In genomic region chr1:157562515-157562914, GRCh38 we compare ENCODE assay signal across 13 cellular contexts. TPM values are rescaled to one million over a fixed set of nuclear protein-coding genes. Genes with fewer than 3 reads are reported as not detected.
DNase-seq lines count a peak whose midpoint lies in the region; ATAC-seq and TF ChIP-seq lines count a peak whose summit lies in the region.
"Had no signal": no experiment of that assay in that cellular context is flagged by ENCODE, and none has a peak within 500 bp of the region (broad histone marks: within the 10 kb centered on the region; RNA-seq: fewer than 3 reads in every experiment).

No MANE protein-coding gene starts in this region.

- TF ChIP-seq CTCF in H9 (conservative IDR thresholded peaks at IDR 0.05): no peak

- no peak overlapping the region for H2AK5ac ChIP-seq in H9 (ENCODE audit: insufficient read length, low read length)

- H4K91ac ChIP-seq in H9 (ENCODE audit: insufficient read length, low read depth, low read length): no peak overlapping the region

- H3K9me3 ChIP-seq in BLaER1: no peaks in the 10 kb centered on the region
- no peaks in the 10 kb centered on the region for H3K9me3 ChIP-seq in H9 (ENCODE audit: control insufficient read depth, low read depth, low read length)

- H3K23ac ChIP-seq in H9 (ENCODE audit: insufficient read length, low read depth, low read length): no peak overlapping the region

- H4K5ac ChIP-seq in H9 (ENCODE audit: insufficient read length, low read depth, low read length): no peak overlapping the region

- H3K27ac ChIP-seq in BLaER1: no peak overlapping the region
- no peak overlapping the region for H3K27ac ChIP-seq in H9 (ENCODE audit: insufficient read length, low read depth, low read length)
- H3K27ac ChIP-seq: SK-N-MC, skin epidermis had no signal

- no peaks in the 10 kb centered on the region for H3K23me2 ChIP-seq in H9 (ENCODE audit: insufficient read length, low read depth, low read length, poor library complexity, severe bottlenecking)

- H3K9me3 Mint-ChIP-seq in H9: no peaks in the 10 kb centered on the region
- H3K9me3 Mint-ChIP-seq in T-cell: no peaks in the 10 kb centered on the region
- no peaks in the 10 kb centered on the region for H3K9me3 Mint-ChIP-seq in activated T-cell treated with anti-CD3 and anti-CD28 coated beads, Interleukin-2, amount 50 U/mL, for 72 hours

- H3K9ac ChIP-seq in BLaER1 (no peak overlapping the region; the same call in 1 of the 2 replicates), H9 (ENCODE audit: extremely low read depth, insufficient read length, low read length) (no peak overlapping the region)

- H2BK20ac ChIP-seq in H9 (ENCODE audit: low read depth, low read length, poor library complexity, severe bottlenecking): no peak overlapping the region

- H2BK12ac ChIP-seq in H9 (ENCODE audit: insufficient read length, low read depth, low read length): no peak overlapping the region

- no peak overlapping the region for H2BK5ac ChIP-seq in H9 (ENCODE audit: insufficient read length, low read length)

- H3K14ac ChIP-seq in H9 (ENCODE audit: insufficient read depth, low read length): no peak overlapping the region

- DNase-seq in H9 (no peak), NOMO-1 treated with dmso at 0.1 percent for 144 hours (lab: John Stamatoyannopoulos, UW; ENCODE audit: unreplicated experiment) (no peak), T-cell (no peak), NCI-H446 (lab: John Stamatoyannopoulos, UW) (no peak)
- DNase-seq in activated T-cell treated with anti-CD3 and anti-CD28 coated beads, Interleukin-2, amount 50 U/mL, for 72 hours: no peak
- DNase-seq: activated CD8-positive, alpha-beta memory T cell treated with anti-CD3 and anti-CD28 coated beads for 24 hours; NCI-H2081 treated with DMSO at 0.1 percent for 48 hours had no signal

- H2BK15ac ChIP-seq in H9 (ENCODE audit: low read depth, low read length): no peak overlapping the region

- H2AFZ ChIP-seq in H9 (ENCODE audit: low read length): no peak overlapping the region

- no peak overlapping the region for H3K18ac ChIP-seq in H9 (ENCODE audit: insufficient read length, low read depth, low read length)

- peak overlapping the region; percentile 68 for H3K4me2 ChIP-seq in BLaER1
- H3K4me2 ChIP-seq in H9 (ENCODE audit: insufficient read depth, insufficient read length, low read length): no peak overlapping the region

- no peak overlapping the region for H3T11ph ChIP-seq in H9 (ENCODE audit: low read length)

- peak overlapping the region in 2 of 3 experiments; percentile 27 to 58; a peak in 2 of 7 replicates for H3K27ac Mint-ChIP-seq in H9
- H3K27ac Mint-ChIP-seq in T-cell: no peak overlapping the region
- no peak overlapping the region for H3K27ac Mint-ChIP-seq in activated T-cell treated with anti-CD3 and anti-CD28 coated beads, Interleukin-2, amount 50 U/mL, for 72 hours

- H3K36me3 Mint-ChIP-seq in H9 (ENCODE audit: insufficient read depth in 1 of 3, low read depth in 3 of 3) (no peaks in the 10 kb centered on the region), T-cell (no peaks in the 10 kb centered on the region)
- no peaks in the 10 kb centered on the region for H3K36me3 Mint-ChIP-seq in activated T-cell treated with anti-CD3 and anti-CD28 coated beads, Interleukin-2, amount 50 U/mL, for 72 hours (ENCODE audit: insufficient read depth in 2 of 2)

- no peak overlapping the region for H3K4ac ChIP-seq in H9 (ENCODE audit: low read depth, low read length)

- H3K4me3 ChIP-seq in BLaER1: no peak overlapping the region
- H3K4me3 ChIP-seq: SK-N-MC, skin epidermis had no signal

- H3K4me1 ChIP-seq in BLaER1 (peaks cover 63% of the 10 kb centered on the region), H9 (ENCODE audit: insufficient read depth, low read length) (peaks cover 10% of the 10 kb centered on the region; the same call in 1 of the 2 replicates)

- POLR2A ChIA-PET in T-cell (lab: Charles Lee): no interaction called here

- no CpG with 5 or more reads among the region's 2 CpGs for WGBS in H9 (ENCODE audit: extremely low coverage, insufficient read length, low lambda C conversion rate)

- H3K27me3 ChIP-seq in BLaER1 (no peaks in the 10 kb centered on the region), H9 (ENCODE audit: insufficient read depth, low read length) (no peaks in the 10 kb centered on the region)

- no peak overlapping the region for H2BK120ac ChIP-seq in H9 (ENCODE audit: low read depth, low read length, poor library complexity, severe bottlenecking)

- H4K8ac ChIP-seq in H9 (replicated peaks; ENCODE audit: insufficient read length, low read depth, low read length): no peak overlapping the region

- H3K4me1 Mint-ChIP-seq in H9 (peaks cover 36 to 48% of the 10 kb centered on the region in 2 experiments), T-cell (peaks cover 0 to 6% (median 5%) of the 10 kb centered on the region in 3 donors)
- no peaks in the 10 kb centered on the region for H3K4me1 Mint-ChIP-seq in activated T-cell treated with anti-CD3 and anti-CD28 coated beads, Interleukin-2, amount 50 U/mL, for 72 hours (ENCODE audit: low read depth)

- no peaks in the 10 kb centered on the region; the same call in 1 of the 2 replicates for H3K79me2 ChIP-seq in H9 (ENCODE audit: insufficient read depth, low read length)

- H4K20me1 ChIP-seq in BLaER1 (no peaks in the 10 kb centered on the region), H9 (ENCODE audit: control insufficient read depth, insufficient read depth, insufficient read length) (no peaks in the 10 kb centered on the region)

- no peak overlapping the region for H3K4me3 Mint-ChIP-seq in H9
- H3K4me3 Mint-ChIP-seq in T-cell: no peak overlapping the region
- H3K4me3 Mint-ChIP-seq in activated T-cell treated with anti-CD3 and anti-CD28 coated beads, Interleukin-2, amount 50 U/mL, for 72 hours: no peak overlapping the region

- no peaks in the 10 kb centered on the region for H3K79me1 ChIP-seq in H9 (ENCODE audit: insufficient read depth, low read depth, low read length, poor library complexity, severe bottlenecking)

- no peaks in the 10 kb centered on the region for H3K36me3 ChIP-seq in BLaER1

- H3K27me3 Mint-ChIP-seq in H9 (ENCODE audit: low read depth) (no peaks in the 10 kb centered on the region), T-cell (peaks cover 11 to 25% of the 10 kb centered on the region in 2 donors)
- H3K27me3 Mint-ChIP-seq in activated T-cell treated with anti-CD3 and anti-CD28 coated beads, Interleukin-2, amount 50 U/mL, for 72 hours (ENCODE audit: low read depth): no peaks in the 10 kb centered on the region

- CTCF ChIA-PET in T-cell (lab: Charles Lee): interaction anchor here in 1 of 2 donors (0.9 kb wide), 1 partner anchor 1943 kb away, joined by 3 read pairs; no protein-coding TSS in a partner anchor

- ATAC-seq in GM19025 (IDR thresholded peaks at IDR 0.05; ENCODE audit: low read depth, unreplicated experiment) (peak; percentile 59), HG03442 (IDR thresholded peaks at IDR 0.05; ENCODE audit: unreplicated experiment) (peak; percentile 63), T-cell (replicated peaks in 1 of 4) (no peak)
- no peak for ATAC-seq in activated T-cell treated with anti-CD3 and anti-CD28 coated beads, Interleukin-2, amount 50 U/mL, for 72 hours (replicated peaks in 1 of 2)

- H3K56ac ChIP-seq in H9 (ENCODE audit: insufficient read length, low read depth, low read length): no peak overlapping the region

RNA-seq across cellular contexts. Expression of gene FCRL5, which starts 10.2 kb away (rescaled TPM):
- 0.98 and 1.1 TPM in 2 replicates for total RNA-seq in H9 (2021)
- total RNA-seq in T-cell: 1 to 10 TPM in 1 of 5 donors, under 1 TPM in 4; 0.28 to 1.6 (median 0.76) TPM
- under 1 TPM in 1 of 2 donors, not detected in 1; 0.09 TPM for total RNA-seq in activated T-cell treated with anti-CD3 and anti-CD28 coated beads, Interleukin-2, amount 50 U/mL, for 72 hours
- total RNA-seq: G401 had no signal

RNA-seq across cellular contexts. Expression of gene FCRL4, which starts 35.4 kb away (rescaled TPM):
- total RNA-seq in H9 (2021): not detected in 2 replicates
- under 1 TPM in 2 of 5 donors, not detected in 3; 0.07 to 0.15 TPM for total RNA-seq in T-cell
- total RNA-seq in activated T-cell treated with anti-CD3 and anti-CD28 coated beads, Interleukin-2, amount 50 U/mL, for 72 hours: not detected
- total RNA-seq: G401 had no signal

Comparison
In these comparisons a context has a peak if more than half of its experiments do, and no peak if none do; other contexts are left out.
1. ATAC-seq: peak in GM19025 (single experiment) and HG03442 (single experiment); none in T-cell (0 of 4) and activated T-cell treated with anti-CD3 and anti-CD28 coated beads, Interleukin-2, amount 50 U/mL, for 72 hours (0 of 2).
2. H3K27ac Mint-ChIP-seq: peak in H9 (2 of 3); none in T-cell (0 of 2) and activated T-cell treated with anti-CD3 and anti-CD28 coated beads, Interleukin-2, amount 50 U/mL, for 72 hours (single experiment).